ENCODE assay signal across 1 cellular context in genomic region chr2:151395509-151396374, GRCh38.
TF ChIP-seq lines count a peak whose summit lies in the region.

No MANE protein-coding gene starts in this region.

TF ChIP-seq in K562, 482 proteins besides CTCF, POLR2A, EP300 and RAD21 (continued from another document):
- TF ChIP-seq ARID3A (IDR thresholded peaks at IDR 0.05; ENCODE audit: borderline replicate concordance, low read depth, low read length): no peak
- peak; percentile 87 for TF ChIP-seq POLR2H (tag; IDR thresholded peaks at IDR 0.05; ENCODE audit: low read depth)
- no peak for TF ChIP-seq CCNT2 (IDR thresholded peaks at IDR 0.05; ENCODE audit: borderline replicate concordance, extremely low read depth, insufficient read length, low read depth, low read length)
- no peak for TF ChIP-seq MAFF (IDR thresholded peaks at IDR 0.05; ENCODE audit: low read length)
- 0 out of 2 replicates have a peak, but pooled peaks have one; percentile 24 for TF ChIP-seq CXXC5 (CRISPR knock-in tag; IDR thresholded peaks at IDR 0.05)
- TF ChIP-seq, protein P1, sequence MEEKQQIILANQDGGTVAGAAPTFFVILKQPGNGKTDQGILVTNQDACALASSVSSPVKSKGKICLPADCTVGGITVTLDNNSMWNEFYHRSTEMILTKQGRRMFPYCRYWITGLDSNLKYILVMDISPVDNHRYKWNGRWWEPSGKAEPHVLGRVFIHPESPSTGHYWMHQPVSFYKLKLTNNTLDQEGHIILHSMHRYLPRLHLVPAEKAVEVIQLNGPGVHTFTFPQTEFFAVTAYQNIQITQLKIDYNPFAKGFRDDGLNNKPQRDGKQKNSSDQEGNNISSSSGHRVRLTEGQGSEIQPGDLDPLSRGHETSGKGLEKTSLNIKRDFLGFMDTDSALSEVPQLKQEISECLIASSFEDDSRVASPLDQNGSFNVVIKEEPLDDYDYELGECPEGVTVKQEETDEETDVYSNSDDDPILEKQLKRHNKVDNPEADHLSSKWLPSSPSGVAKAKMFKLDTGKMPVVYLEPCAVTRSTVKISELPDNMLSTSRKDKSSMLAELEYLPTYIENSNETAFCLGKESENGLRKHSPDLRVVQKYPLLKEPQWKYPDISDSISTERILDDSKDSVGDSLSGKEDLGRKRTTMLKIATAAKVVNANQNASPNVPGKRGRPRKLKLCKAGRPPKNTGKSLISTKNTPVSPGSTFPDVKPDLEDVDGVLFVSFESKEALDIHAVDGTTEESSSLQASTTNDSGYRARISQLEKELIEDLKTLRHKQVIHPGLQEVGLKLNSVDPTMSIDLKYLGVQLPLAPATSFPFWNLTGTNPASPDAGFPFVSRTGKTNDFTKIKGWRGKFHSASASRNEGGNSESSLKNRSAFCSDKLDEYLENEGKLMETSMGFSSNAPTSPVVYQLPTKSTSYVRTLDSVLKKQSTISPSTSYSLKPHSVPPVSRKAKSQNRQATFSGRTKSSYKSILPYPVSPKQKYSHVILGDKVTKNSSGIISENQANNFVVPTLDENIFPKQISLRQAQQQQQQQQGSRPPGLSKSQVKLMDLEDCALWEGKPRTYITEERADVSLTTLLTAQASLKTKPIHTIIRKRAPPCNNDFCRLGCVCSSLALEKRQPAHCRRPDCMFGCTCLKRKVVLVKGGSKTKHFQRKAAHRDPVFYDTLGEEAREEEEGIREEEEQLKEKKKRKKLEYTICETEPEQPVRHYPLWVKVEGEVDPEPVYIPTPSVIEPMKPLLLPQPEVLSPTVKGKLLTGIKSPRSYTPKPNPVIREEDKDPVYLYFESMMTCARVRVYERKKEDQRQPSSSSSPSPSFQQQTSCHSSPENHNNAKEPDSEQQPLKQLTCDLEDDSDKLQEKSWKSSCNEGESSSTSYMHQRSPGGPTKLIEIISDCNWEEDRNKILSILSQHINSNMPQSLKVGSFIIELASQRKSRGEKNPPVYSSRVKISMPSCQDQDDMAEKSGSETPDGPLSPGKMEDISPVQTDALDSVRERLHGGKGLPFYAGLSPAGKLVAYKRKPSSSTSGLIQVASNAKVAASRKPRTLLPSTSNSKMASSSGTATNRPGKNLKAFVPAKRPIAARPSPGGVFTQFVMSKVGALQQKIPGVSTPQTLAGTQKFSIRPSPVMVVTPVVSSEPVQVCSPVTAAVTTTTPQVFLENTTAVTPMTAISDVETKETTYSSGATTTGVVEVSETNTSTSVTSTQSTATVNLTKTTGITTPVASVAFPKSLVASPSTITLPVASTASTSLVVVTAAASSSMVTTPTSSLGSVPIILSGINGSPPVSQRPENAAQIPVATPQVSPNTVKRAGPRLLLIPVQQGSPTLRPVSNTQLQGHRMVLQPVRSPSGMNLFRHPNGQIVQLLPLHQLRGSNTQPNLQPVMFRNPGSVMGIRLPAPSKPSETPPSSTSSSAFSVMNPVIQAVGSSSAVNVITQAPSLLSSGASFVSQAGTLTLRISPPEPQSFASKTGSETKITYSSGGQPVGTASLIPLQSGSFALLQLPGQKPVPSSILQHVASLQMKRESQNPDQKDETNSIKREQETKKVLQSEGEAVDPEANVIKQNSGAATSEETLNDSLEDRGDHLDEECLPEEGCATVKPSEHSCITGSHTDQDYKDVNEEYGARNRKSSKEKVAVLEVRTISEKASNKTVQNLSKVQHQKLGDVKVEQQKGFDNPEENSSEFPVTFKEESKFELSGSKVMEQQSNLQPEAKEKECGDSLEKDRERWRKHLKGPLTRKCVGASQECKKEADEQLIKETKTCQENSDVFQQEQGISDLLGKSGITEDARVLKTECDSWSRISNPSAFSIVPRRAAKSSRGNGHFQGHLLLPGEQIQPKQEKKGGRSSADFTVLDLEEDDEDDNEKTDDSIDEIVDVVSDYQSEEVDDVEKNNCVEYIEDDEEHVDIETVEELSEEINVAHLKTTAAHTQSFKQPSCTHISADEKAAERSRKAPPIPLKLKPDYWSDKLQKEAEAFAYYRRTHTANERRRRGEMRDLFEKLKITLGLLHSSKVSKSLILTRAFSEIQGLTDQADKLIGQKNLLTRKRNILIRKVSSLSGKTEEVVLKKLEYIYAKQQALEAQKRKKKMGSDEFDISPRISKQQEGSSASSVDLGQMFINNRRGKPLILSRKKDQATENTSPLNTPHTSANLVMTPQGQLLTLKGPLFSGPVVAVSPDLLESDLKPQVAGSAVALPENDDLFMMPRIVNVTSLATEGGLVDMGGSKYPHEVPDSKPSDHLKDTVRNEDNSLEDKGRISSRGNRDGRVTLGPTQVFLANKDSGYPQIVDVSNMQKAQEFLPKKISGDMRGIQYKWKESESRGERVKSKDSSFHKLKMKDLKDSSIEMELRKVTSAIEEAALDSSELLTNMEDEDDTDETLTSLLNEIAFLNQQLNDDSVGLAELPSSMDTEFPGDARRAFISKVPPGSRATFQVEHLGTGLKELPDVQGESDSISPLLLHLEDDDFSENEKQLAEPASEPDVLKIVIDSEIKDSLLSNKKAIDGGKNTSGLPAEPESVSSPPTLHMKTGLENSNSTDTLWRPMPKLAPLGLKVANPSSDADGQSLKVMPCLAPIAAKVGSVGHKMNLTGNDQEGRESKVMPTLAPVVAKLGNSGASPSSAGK (IDR thresholded peaks at IDR 0.05): peak; percentile 39; the same call in 1 of the 2 replicates
- TF ChIP-seq OTX1 (CRISPR knock-in tag; IDR thresholded peaks at IDR 0.05): no peak
- TF ChIP-seq MYC (IDR thresholded peaks at IDR 0.05; ENCODE audit: low read depth, low read length): 0 out of 2 replicates have a peak, but pooled peaks have one; percentile 15
- no peak for TF ChIP-seq MYC (CRISPR knock-in tag; IDR thresholded peaks at IDR 0.05; ENCODE audit: borderline replicate concordance, low read depth)
- TF ChIP-seq GATAD2A (IDR thresholded peaks at IDR 0.05): no peak
- TF ChIP-seq, protein P2, sequence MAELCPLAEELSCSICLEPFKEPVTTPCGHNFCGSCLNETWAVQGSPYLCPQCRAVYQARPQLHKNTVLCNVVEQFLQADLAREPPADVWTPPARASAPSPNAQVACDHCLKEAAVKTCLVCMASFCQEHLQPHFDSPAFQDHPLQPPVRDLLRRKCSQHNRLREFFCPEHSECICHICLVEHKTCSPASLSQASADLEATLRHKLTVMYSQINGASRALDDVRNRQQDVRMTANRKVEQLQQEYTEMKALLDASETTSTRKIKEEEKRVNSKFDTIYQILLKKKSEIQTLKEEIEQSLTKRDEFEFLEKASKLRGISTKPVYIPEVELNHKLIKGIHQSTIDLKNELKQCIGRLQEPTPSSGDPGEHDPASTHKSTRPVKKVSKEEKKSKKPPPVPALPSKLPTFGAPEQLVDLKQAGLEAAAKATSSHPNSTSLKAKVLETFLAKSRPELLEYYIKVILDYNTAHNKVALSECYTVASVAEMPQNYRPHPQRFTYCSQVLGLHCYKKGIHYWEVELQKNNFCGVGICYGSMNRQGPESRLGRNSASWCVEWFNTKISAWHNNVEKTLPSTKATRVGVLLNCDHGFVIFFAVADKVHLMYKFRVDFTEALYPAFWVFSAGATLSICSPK (IDR thresholded peaks at IDR 0.05; ENCODE audit: borderline replicate concordance): no peak
- peak; percentile 67 for TF ChIP-seq NFIC (IDR thresholded peaks at IDR 0.05)
- TF ChIP-seq ZSCAN32 (CRISPR knock-in tag; IDR thresholded peaks at IDR 0.05): no peak
- TF ChIP-seq NR2F6 (CRISPR knock-in tag; IDR thresholded peaks at IDR 0.05): no peak
- no peak for TF ChIP-seq NFRKB (IDR thresholded peaks at IDR 0.05; ENCODE audit: low read depth)
- peak; percentile 98 for TF ChIP-seq SREBF1 (IDR thresholded peaks at IDR 0.05; ENCODE audit: borderline replicate concordance, low read depth, low read length)
